Comparison of ENCODE assay signal across 22 cellular contexts in the genomic region with DNA sequence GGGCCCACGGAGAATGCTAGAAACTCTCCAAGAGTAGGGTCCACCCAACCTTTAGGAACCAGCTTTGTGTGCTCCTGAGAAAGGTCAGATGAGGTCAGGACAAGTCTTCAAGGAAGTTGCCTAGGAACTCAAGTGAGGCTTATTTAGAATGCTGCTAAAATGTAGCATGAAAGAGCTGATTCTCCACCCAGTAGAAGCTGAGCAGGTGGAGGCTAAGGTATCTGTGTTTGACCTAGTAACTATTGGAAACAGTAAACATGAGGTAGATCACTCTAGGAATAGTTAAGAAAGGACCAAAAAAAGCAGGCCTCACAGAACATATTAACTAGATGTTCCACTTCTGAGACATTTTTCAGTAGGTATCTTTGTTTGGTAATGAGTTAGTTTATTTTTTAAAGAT. TPM values are rescaled to one million over a fixed set of nuclear protein-coding genes. Genes with fewer than 3 reads are reported as not detected.
DNase-seq lines count a peak whose midpoint lies in the region; ATAC-seq and TF ChIP-seq lines count a peak whose summit lies in the region.
"Had no signal": no experiment of that assay in that cellular context is flagged by ENCODE, and none has a peak within 500 bp of the region (broad histone marks: within the 10 kb centered on the region; RNA-seq: fewer than 3 reads in every experiment).

No MANE protein-coding gene starts in this region.

- no peak overlapping the region for H3K4me3 Mint-ChIP-seq in type B pancreatic cell
- H3K4me3 Mint-ChIP-seq: H9 had no signal

- peaks cover 32% of the 10 kb centered on the region for H3K36me3 Mint-ChIP-seq in type B pancreatic cell

- DNase-seq in DMS53 (lab: John Stamatoyannopoulos, UW) (peak; percentile 51), DMS53 treated with DMSO at 0.1 percent for 48 hours (lab: John Stamatoyannopoulos, UW; ENCODE audit: unreplicated experiment) (no peak), HT-29 (ENCODE audit: low spot score) (peak; percentile 7), type B pancreatic cell (ENCODE audit: extremely low spot score, unreplicated experiment) (no peak), KG1 (lab: John Stamatoyannopoulos, UW) (no peak)
- peak; percentile 9 for DNase-seq in central memory CD4-positive, alpha-beta T cell
- DNase-seq in stimulated activated CD4-positive, alpha-beta T cell treated with anti-CD3 and anti-CD28 coated beads, Interleukin-2, amount 100 ng/mL, for 24 hours, result no peak
- DNase-seq: ACHN, DND-41, GM23248, H9, Karpas-422, MV-4-11, NCI-H1694, NCI-H2081, NCI-H446 treated with DMSO at 0.1 percent for 48 hours, NCI-H526 treated with DMSO at 0.1 percent for 48 hours, PC-9, RPMI8226, SHP77 had no signal

- no peaks in the 10 kb centered on the region for H3K27me3 Mint-ChIP-seq in type B pancreatic cell

- H3K27ac Mint-ChIP-seq in type B pancreatic cell, result peak overlapping the region; percentile 31
- H3K27ac Mint-ChIP-seq: H9 had no signal

- no peak for TF ChIP-seq CTCF in type B pancreatic cell (conservative IDR thresholded peaks at IDR 0.05)

- ATAC-seq in GM21786 (IDR thresholded peaks at IDR 0.05; ENCODE audit: unreplicated experiment), result no peak
- ATAC-seq: GM12878 had no signal

- H3K4me1 Mint-ChIP-seq in type B pancreatic cell (ENCODE audit: unreplicated experiment), result peaks cover 2% of the 10 kb centered on the region
- H3K4me1 Mint-ChIP-seq: H9 had no signal

- no peaks in the 10 kb centered on the region for H3K9me3 Mint-ChIP-seq in type B pancreatic cell
- H3K9me3 Mint-ChIP-seq: H9 had no signal

RNA-seq across cellular contexts. Expression of gene CEP43, which starts 13.9 kb away (rescaled TPM):
- 26.5 and 28.4 TPM in 2 replicates for total RNA-seq in HT-29 (2014; rRNA removed; shearing (Covaris generic))
- total RNA-seq in type B pancreatic cell (ENCODE audit: low replicate concordance), result 18.3 and 35.3 TPM in 2 replicates

RNA-seq across cellular contexts. Expression of gene RNASET2, which starts 56.7 kb away (rescaled TPM):
- 270 and 281 TPM in 2 replicates for total RNA-seq in HT-29 (2014; rRNA removed; shearing (Covaris generic))
- total RNA-seq in type B pancreatic cell (ENCODE audit: low replicate concordance), result 32.3 and 45.5 TPM in 2 replicates

Comparison
In these comparisons a context has a peak if more than half of its experiments do, and no peak if none do; other contexts are left out.
1. DNase-seq: peak in DMS53 (single experiment), HT-29 (single experiment) and central memory CD4-positive, alpha-beta T cell (single experiment); none in DMS53 treated with DMSO at 0.1 percent for 48 hours (single experiment), type B pancreatic cell (single experiment), KG1 (single experiment) and stimulated activated CD4-positive, alpha-beta T cell treated with anti-CD3 and anti-CD28 coated beads, Interleukin-2, amount 100 ng/mL, for 24 hours (0 of 2).